4 cellular contexts compared by ENCODE assay signal in the genomic region with DNA sequence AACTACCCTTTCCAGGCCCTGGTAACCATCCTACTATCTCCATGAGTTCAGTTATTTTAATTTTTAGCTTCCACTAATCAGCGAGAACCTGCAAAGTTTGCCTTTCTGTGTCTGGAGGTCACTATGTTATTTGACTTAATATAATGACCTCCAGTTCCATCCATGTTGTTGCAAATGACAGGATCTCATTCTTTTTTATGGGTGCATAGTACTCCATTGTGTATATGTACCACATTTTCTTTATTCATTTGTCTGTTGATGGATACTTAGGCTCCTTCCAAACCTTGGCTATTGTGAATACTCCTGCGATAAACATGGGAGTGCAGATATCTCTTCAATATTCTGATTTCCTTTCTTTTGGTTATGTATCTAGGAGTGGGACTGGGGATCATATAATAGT. TPM values are rescaled to one million over a fixed set of nuclear protein-coding genes. Genes with fewer than 3 reads are reported as not detected.
"Had no signal": no experiment of that assay in that cellular context is flagged by ENCODE, and none has a peak within 500 bp of the region (broad histone marks: within the 10 kb centered on the region; RNA-seq: fewer than 3 reads in every experiment).

No MANE protein-coding gene starts in this region.

RNA-seq across cellular contexts. Expression of a gene that starts 31.6 kb away (rescaled TPM):
- total RNA-seq: HepG2, HT1080, IMR-90 had no signal
- polyA plus RNA-seq: IgD-negative memory B cell, IMR-90 had no signal
